ENCODE assay signal across 16 cellular contexts in the genomic region with DNA sequence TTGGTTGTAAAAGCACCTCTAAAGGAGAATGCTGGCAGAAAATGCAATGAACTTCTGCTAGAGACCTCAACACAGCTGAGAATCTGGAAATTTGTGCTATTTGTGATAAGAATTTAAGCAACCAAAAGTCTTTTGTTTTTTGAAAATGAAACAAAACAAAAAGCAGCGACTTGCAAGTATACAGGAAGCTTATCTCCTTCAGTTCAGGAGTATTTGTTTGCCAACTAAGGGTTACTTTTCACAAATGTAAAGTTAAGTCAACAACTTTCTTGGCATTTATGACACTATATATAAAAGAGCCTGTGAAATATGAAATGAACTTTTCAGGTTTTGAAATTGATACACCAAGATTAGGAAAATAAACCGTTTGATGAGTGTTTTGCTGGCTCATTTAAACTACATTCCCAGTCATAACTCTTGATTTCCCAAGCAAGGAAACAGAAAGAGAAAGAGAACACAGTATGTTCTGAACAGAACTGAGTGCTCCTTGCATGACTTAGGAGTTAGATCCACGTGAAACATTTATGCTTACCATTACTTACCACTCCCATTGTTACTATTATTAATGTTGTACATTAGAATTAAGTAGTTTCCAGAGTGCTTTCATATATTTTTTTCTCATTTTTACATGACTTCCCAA.
DNase-seq lines count a peak whose midpoint lies in the region; ATAC-seq and TF ChIP-seq lines count a peak whose summit lies in the region.
"Had no signal": no experiment of that assay in that cellular context is flagged by ENCODE, and none has a peak within 500 bp of the region (broad histone marks: within the 10 kb centered on the region; RNA-seq: fewer than 3 reads in every experiment).

No MANE protein-coding gene starts in this region.

- peak overlapping the region; percentile 80 for H3K27ac ChIP-seq in SK-N-MC
- H3K27ac ChIP-seq: dorsolateral prefrontal cortex had no signal

- TF ChIP-seq CTCF in GM12864 (IDR thresholded peaks at IDR 0.05; ENCODE audit: low read depth, low read length, missing control alignments) = no peak
- no peak for TF ChIP-seq CTCF in foreskin fibroblast (IDR thresholded peaks at IDR 0.05; ENCODE audit: low read depth, low read length)
- no peak for TF ChIP-seq CTCF in GM13977 (IDR thresholded peaks at IDR 0.05; ENCODE audit: extremely low read depth, insufficient read depth, missing control alignments)

- H3K27me3 Mint-ChIP-seq in activated T-cell treated with anti-CD3 and anti-CD28 coated beads, Interleukin-2, amount 50 U/mL, for 4 hours (ENCODE audit: low read depth) = no peaks in the 10 kb centered on the region
- H3K27me3 Mint-ChIP-seq: activated CD4-positive, alpha-beta T cell treated with anti-CD3 and anti-CD28 coated beads, Interleukin-2, amount 10 ng/mL, durations not matched to agents 7 days and 5 days had no signal

- no peaks in the 10 kb centered on the region for H3K36me3 Mint-ChIP-seq in activated T-cell treated with anti-CD3 and anti-CD28 coated beads, Interleukin-2, amount 50 U/mL, for 4 hours (ENCODE audit: insufficient read depth)

- DNase-seq in GM12864 (ENCODE audit: low read depth) = no peak
- DNase-seq in SK-N-MC (ENCODE audit: low read depth, low spot score) = no peak
- peak; percentile 73 for DNase-seq in fibroblast of peridontal ligament (ENCODE audit: extremely low read depth)
- peak; percentile 42 for DNase-seq in renal cortical epithelial cell (ENCODE audit: low read depth)
- no peak for DNase-seq in foreskin fibroblast
- no peak for DNase-seq in GM13977 (ENCODE audit: low spot score)
- DNase-seq in activated T-cell treated with anti-CD3 and anti-CD28 coated beads, Interleukin-2, amount 50 U/mL, for 4 hours = no peak
- DNase-seq: activated CD4-positive, alpha-beta T cell treated with anti-CD3 and anti-CD28 coated beads, Interleukin-2, amount 10 ng/mL, durations not matched to agents 7 days and 5 days; activated naive CD4-positive, alpha-beta T cell treated with Interleukin-2 at 50 U/mL for 16 hours; DND-41; dorsolateral prefrontal cortex; hypothalamus; NCI-H1105; NCI-H748 treated with DMSO at 0.1 percent for 48 hours; retina had no signal

- H3K9ac ChIP-seq in SK-N-MC (ENCODE audit: insufficient read length) = peak overlapping the region; percentile 39

- H3K4me1 Mint-ChIP-seq in activated T-cell treated with anti-CD3 and anti-CD28 coated beads, Interleukin-2, amount 50 U/mL, for 4 hours (ENCODE audit: low read depth) = peaks cover 6% of the 10 kb centered on the region

- H3K9me3 ChIP-seq in SK-N-MC (ENCODE audit: low read depth, low read length) = no peaks in the 10 kb centered on the region

- ATAC-seq in GM18858 (IDR thresholded peaks at IDR 0.05; ENCODE audit: unreplicated experiment) = no peak
- no peak for ATAC-seq in activated T-cell treated with anti-CD3 and anti-CD28 coated beads, Interleukin-2, amount 50 U/mL, for 4 hours

- in situ Hi-C loops in GM13977 (cut with MboI; ENCODE audit: low pct_unique_long_range_greater_than_20kb, low sequenced_read_pairs, unreplicated experiment) = no loop called here

- H3K4me3 ChIP-seq in GM12864 (ENCODE audit: low read depth, low read length) = peak overlapping the region; percentile 23; the same call in 1 of the 2 replicates
- peak overlapping the region; percentile 51 for H3K4me3 ChIP-seq in SK-N-MC
- no peak overlapping the region for H3K4me3 ChIP-seq in foreskin fibroblast (ENCODE audit: low read depth in 1 of 2, low read length in 2 of 2)
- H3K4me3 ChIP-seq: dorsolateral prefrontal cortex had no signal

- no peaks in the 10 kb centered on the region for H3K9me3 Mint-ChIP-seq in activated T-cell treated with anti-CD3 and anti-CD28 coated beads, Interleukin-2, amount 50 U/mL, for 4 hours

- no peak overlapping the region for H3K4me3 Mint-ChIP-seq in activated T-cell treated with anti-CD3 and anti-CD28 coated beads, Interleukin-2, amount 50 U/mL, for 4 hours
- H3K4me3 Mint-ChIP-seq: activated CD4-positive, alpha-beta T cell treated with anti-CD3 and anti-CD28 coated beads, Interleukin-2, amount 10 ng/mL, durations not matched to agents 7 days and 5 days had no signal

- no peaks in the 10 kb centered on the region for H3K36me3 ChIP-seq in SK-N-MC (ENCODE audit: insufficient read depth, low read length)

Comparison
In these comparisons a context has a peak if more than half of its experiments do, and no peak if none do; other contexts are left out.
1. DNase-seq: peak in fibroblast of peridontal ligament (single experiment) and renal cortical epithelial cell (single experiment); none in GM12864 (single experiment), SK-N-MC (single experiment), foreskin fibroblast (0 of 2), GM13977 (single experiment) and activated T-cell treated with anti-CD3 and anti-CD28 coated beads, Interleukin-2, amount 50 U/mL, for 4 hours (single experiment).
2. H3K4me3 ChIP-seq: peak in GM12864 (single experiment) and SK-N-MC (single experiment); none in foreskin fibroblast (0 of 2).